ENCODE assay signal across 19 cellular contexts in genomic region chr11:70744396-70745185, GRCh38.
"Had no signal": no experiment of that assay in that cellular context is flagged by ENCODE, and none has a peak within 500 bp of the region (broad histone marks: within the 10 kb centered on the region; RNA-seq: fewer than 3 reads in every experiment).

No MANE protein-coding gene starts in this region.

- DNase-seq: effector CD4-positive, alpha-beta T cell; natural killer cell; stimulated activated CD4-positive, alpha-beta T cell treated with anti-CD3 and anti-CD28 coated beads, Interleukin-12 subunit alpha, Interleukin-12 subunit beta, amount 100 ng/mL, for 4 hours; stimulated activated CD4-positive, alpha-beta T cell treated with anti-CD3 and anti-CD28 coated beads, Interleukin-1b, Interleukin-23, amount 100 ng/mL, for 48 hours; stimulated activated CD4-positive, alpha-beta T cell treated with anti-CD3 and anti-CD28 coated beads, Interleukin-4, amount 100 ng/mL, for 1 hour; stimulated activated CD8-positive, alpha-beta memory T cell treated with anti-CD3 and anti-CD28 coated beads, Interleukin-4, amount 100 ng/mL, for 48 hours; stimulated activated naive CD4-positive, alpha-beta T cell; stimulated activated naive CD8-positive, alpha-beta T cell treated with anti-CD3 and anti-CD28 coated beads, Interleukin-15, amount 100 ng/mL, for 72 hours; trophoblast cell had no signal

- H3K27me3 ChIP-seq: right atrium auricular region had no signal

- H3K4me2 ChIP-seq: smooth muscle cell had no signal

- H3K27ac ChIP-seq: dorsolateral prefrontal cortex, prostate gland, right atrium auricular region, suprapubic skin had no signal

- H3K4me1 ChIP-seq: prostate gland, right atrium auricular region, suprapubic skin had no signal

- H3K36me3 Mint-ChIP-seq: natural killer cell had no signal

- H3K27ac Mint-ChIP-seq: natural killer cell; stimulated activated naive CD8-positive, alpha-beta T cell treated with anti-CD3 and anti-CD28 coated beads, Interleukin-15, amount 100 ng/mL, for 72 hours had no signal

- H3K4me3 ChIP-seq: dorsolateral prefrontal cortex, prostate gland, right atrium auricular region, smooth muscle cell, suprapubic skin had no signal

- H3K4me1 Mint-ChIP-seq: natural killer cell; stimulated activated naive CD8-positive, alpha-beta T cell treated with anti-CD3 and anti-CD28 coated beads, Interleukin-15, amount 100 ng/mL, for 72 hours had no signal

- H3K9me3 Mint-ChIP-seq: natural killer cell had no signal

- ATAC-seq: left lobe of liver; natural killer cell; sciatic nerve; stimulated activated naive CD8-positive, alpha-beta T cell treated with anti-CD3 and anti-CD28 coated beads, Interleukin-15, amount 100 ng/mL, for 72 hours had no signal

- H3K9me3 ChIP-seq: prostate gland, suprapubic skin had no signal

- H3K4me3 Mint-ChIP-seq: natural killer cell; stimulated activated naive CD8-positive, alpha-beta T cell treated with anti-CD3 and anti-CD28 coated beads, Interleukin-15, amount 100 ng/mL, for 72 hours had no signal

- H3K36me3 ChIP-seq: prostate gland, right atrium auricular region, suprapubic skin had no signal

- FAIRE-seq: colon, frontal cortex, keratinocyte had no signal
